ENCODE assay signal across 25 cellular contexts in the genomic region with DNA sequence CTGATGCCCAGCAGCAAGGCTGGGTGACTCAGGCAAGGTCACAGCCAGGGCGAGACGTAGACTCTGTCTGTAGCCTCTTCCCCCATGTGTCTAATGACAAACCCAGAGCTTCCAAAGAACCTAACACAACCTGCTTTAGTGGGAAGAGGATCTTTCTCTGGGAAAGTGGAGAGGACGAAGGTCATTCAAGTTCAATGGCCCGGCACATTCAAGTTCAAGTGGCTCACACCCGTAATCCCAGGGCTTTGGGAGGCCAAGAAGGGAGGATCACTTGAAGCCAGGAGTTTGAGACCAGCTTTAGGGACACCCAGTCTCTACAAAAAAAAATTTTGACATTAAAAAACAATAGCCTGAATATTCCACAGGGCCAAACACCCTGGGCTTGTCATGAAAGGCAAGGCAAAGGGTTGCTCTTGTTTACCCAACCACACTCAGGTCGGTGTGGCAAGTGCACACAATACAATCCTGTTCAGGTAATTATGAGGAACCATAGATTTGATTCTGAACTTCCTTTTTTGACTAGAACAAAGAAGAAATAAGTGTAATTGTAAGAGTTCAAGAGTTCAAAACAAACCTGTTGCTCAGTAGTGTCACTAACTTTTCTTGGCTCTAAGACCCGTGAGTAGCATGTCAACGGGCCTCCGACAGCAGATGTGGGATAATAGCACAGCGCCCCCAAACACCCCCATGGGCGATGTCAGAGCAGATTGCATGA. TPM values are rescaled to one million over a fixed set of nuclear protein-coding genes. Genes with fewer than 3 reads are reported as not detected.
DNase-seq lines count a peak whose midpoint lies in the region; ATAC-seq, FAIRE-seq and TF ChIP-seq lines count a peak whose summit lies in the region.
"Had no signal": no experiment of that assay in that cellular context is flagged by ENCODE, and none has a peak within 500 bp of the region (broad histone marks: within the 10 kb centered on the region; RNA-seq: fewer than 3 reads in every experiment).

No MANE protein-coding gene starts in this region.

- no peak for TF ChIP-seq EP300 in A549 (IDR thresholded peaks at IDR 0.05)
- TF ChIP-seq EP300 in stomach (IDR thresholded peaks at IDR 0.05): no peak

- ATAC-seq in A549: peak in 1 of 2 experiments; percentile 64; a peak in 2 of 6 replicates
- ATAC-seq in SK-N-SH treated with all-trans-retinoic acid at 6 μM for 48 hours: 0 out of 3 replicates have a peak, but pooled peaks have one; percentile 31
- no peak for ATAC-seq in HG03135 (IDR thresholded peaks at IDR 0.05; ENCODE audit: unreplicated experiment)
- ATAC-seq in psoas muscle: no peak
- ATAC-seq: GM23338, natural killer cell, sciatic nerve had no signal

- WGBS in A549 (ENCODE audit: missing lambda C conversion rate): 75% methylated on average over 11 of the region's 11 CpGs
- 85 to 89% (median 87%) methylated on average over 11 of the region's 11 CpGs for WGBS in stomach, 5 donors
- 84 to 86% (median 85%) methylated on average over 11 of the region's 11 CpGs for WGBS in psoas muscle, 3 donors

- H3K4me2 ChIP-seq in A549: peak overlapping the region; percentile 26; the same call in 1 of the 3 replicates
- H3K4me2 ChIP-seq: GM23338 had no signal

- CTCF ChIA-PET in A549 (lab: Yijun Ruan, JAX): no interaction called here

- FAIRE-seq in A549 (lab: Jason Lieb, UNC) (no peak), GM18507 (lab: Jason Lieb, UNC) (peak; percentile 15)
- FAIRE-seq: frontal cortex had no signal

- intact Hi-C loops in stomach (cut with DNase I; ENCODE audit: low total_unique reads) (no loop called here), psoas muscle (cut with DNase I) (loop anchor here in 1 of 2 donors (10.0 kb wide), 1 partner anchor 1444 kb away; no protein-coding TSS in a partner anchor)

- H3K27me3 ChIP-seq in stomach (no peaks in the 10 kb centered on the region), psoas muscle (ENCODE audit: insufficient read depth in 3 of 3, low read length in 2 of 3) (no peaks in the 10 kb centered on the region), Peyer's patch (no peaks in the 10 kb centered on the region)
- H3K27me3 ChIP-seq: suprapubic skin had no signal

- POLR2A ChIA-PET in A549 (lab: Yijun Ruan, JAX): no interaction called here

- TF ChIP-seq RAD21 in A549 (conservative IDR thresholded peaks at IDR 0.05 in 1 of 2, IDR thresholded peaks at IDR 0.05 in 1 of 2): no peak

- DNase-seq in A549 (ENCODE audit: low read depth in 1 of 2, low spot score in 1 of 2): peak in 1 of 2 experiments; percentile 38
- no peak for DNase-seq in GM18507 (ENCODE audit: extremely low spot score, insufficient read length, low read depth)
- DNase-seq in kidney tubule cell (ENCODE audit: low spot score): peak; percentile 23
- no peak for DNase-seq in stomach
- DNase-seq in psoas muscle: no peak
- no peak for DNase-seq in Peyer's patch
- DNase-seq: activated CD4-positive, alpha-beta T cell treated with anti-CD3 and anti-CD28 coated beads, Interleukin-2, amount 50 U/mL, for 48 hours; caudate nucleus; CD4-positive, CD25-positive, alpha-beta regulatory T cell; dorsolateral prefrontal cortex; GDM1; hippocampal formation; islet precursor cell; natural killer cell; NCI-H1105; NCI-H524; SIG-M5 had no signal

- H3K36me3 ChIP-seq in stomach (no peaks in the 10 kb centered on the region), psoas muscle (ENCODE audit: insufficient read depth in 1 of 2, low read depth in 1 of 2) (no peaks in the 10 kb centered on the region), Peyer's patch (no peaks in the 10 kb centered on the region)
- H3K36me3 ChIP-seq: suprapubic skin had no signal

- H3K9me3 ChIP-seq in A549 (no peaks in the 10 kb centered on the region), stomach (no peaks in the 10 kb centered on the region), psoas muscle (no peaks in the 10 kb centered on the region), Peyer's patch (no peaks in the 10 kb centered on the region)
- H3K9me3 ChIP-seq: suprapubic skin had no signal

- H3K27ac ChIP-seq in A549 (peak overlapping the region; percentile 34 to 59; a peak in 4 of 6 replicates), stomach (no peak overlapping the region), psoas muscle (no peak overlapping the region), Peyer's patch (no peak overlapping the region)
- H3K27ac ChIP-seq: dorsolateral prefrontal cortex, parathyroid adenoma, suprapubic skin, VCaP had no signal

- TF ChIP-seq POLR2A in A549 (IDR thresholded peaks at IDR 0.05; ENCODE audit: low read length) (no peak), stomach (IDR thresholded peaks at IDR 0.05) (no peak), Peyer's patch (IDR thresholded peaks at IDR 0.05) (no peak)

- TF ChIP-seq CTCF in A549 (IDR thresholded peaks at IDR 0.05): no peak
- no peak for TF ChIP-seq CTCF in stomach (IDR thresholded peaks at IDR 0.05)
- TF ChIP-seq CTCF in psoas muscle (IDR thresholded peaks at IDR 0.05): no peak
- no peak for TF ChIP-seq CTCF in Peyer's patch (IDR thresholded peaks at IDR 0.05)

- H3K4me3 ChIP-seq in A549 (no peak overlapping the region), stomach (no peak overlapping the region), psoas muscle (no peak overlapping the region), Peyer's patch (no peak overlapping the region)
- H3K4me3 ChIP-seq: dorsolateral prefrontal cortex, GM23338, suprapubic skin had no signal

- H3K4me1 ChIP-seq in A549 (peaks cover 28% of the 10 kb centered on the region), stomach (peaks cover 4 to 24% (median 9%) of the 10 kb centered on the region in 4 donors), psoas muscle (no peaks in the 10 kb centered on the region), Peyer's patch (peaks cover 0 to 7% (median 0%) of the 10 kb centered on the region in 4 donors)
- H3K4me1 ChIP-seq: parathyroid adenoma, suprapubic skin had no signal

TF ChIP-seq in A549, 52 proteins besides CTCF, POLR2A, EP300 and RAD21 (continues in another document):
- TF ChIP-seq POLR2AphosphoS2 (conservative IDR thresholded peaks at IDR 0.05; ENCODE audit: low read length) (no peak), CBX8 (IDR thresholded peaks at IDR 0.05) (no peak), RCOR1 (IDR thresholded peaks at IDR 0.05; ENCODE audit: low read depth, low read length) (no peak), ZNF302 (CRISPR knock-in tag; IDR thresholded peaks at IDR 0.05) (no peak), CEBPB (IDR thresholded peaks at IDR 0.05) (no peak), ZFP36 (IDR thresholded peaks at IDR 0.05; ENCODE audit: borderline replicate concordance, partially characterized antibody) (no peak), BHLHE40 (IDR thresholded peaks at IDR 0.05; ENCODE audit: low read depth, low read length) (no peak), TP53 (CRISPR knock-in tag; IDR thresholded peaks at IDR 0.05) (no peak), HEYL (CRISPR knock-in tag; IDR thresholded peaks at IDR 0.05) (no peak)
- TF ChIP-seq, protein P1, sequence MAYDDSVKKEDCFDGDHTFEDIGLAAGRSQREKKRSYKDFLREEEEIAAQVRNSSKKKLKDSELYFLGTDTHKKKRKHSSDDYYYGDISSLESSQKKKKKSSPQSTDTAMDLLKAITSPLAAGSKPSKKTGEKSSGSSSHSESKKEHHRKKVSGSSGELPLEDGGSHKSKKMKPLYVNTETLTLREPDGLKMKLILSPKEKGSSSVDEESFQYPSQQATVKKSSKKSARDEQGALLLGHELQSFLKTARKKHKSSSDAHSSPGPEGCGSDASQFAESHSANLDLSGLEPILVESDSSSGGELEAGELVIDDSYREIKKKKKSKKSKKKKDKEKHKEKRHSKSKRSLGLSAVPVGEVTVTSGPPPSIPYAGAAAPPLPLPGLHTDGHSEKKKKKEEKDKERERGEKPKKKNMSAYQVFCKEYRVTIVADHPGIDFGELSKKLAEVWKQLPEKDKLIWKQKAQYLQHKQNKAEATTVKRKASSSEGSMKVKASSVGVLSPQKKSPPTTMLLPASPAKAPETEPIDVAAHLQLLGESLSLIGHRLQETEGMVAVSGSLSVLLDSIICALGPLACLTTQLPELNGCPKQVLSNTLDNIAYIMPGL (CRISPR knock-in tag; IDR thresholded peaks at IDR 0.05; ENCODE audit: borderline replicate concordance): no peak

TF ChIP-seq in SK-N-SH treated with all-trans-retinoic acid at 6 μM for 48 hours, 23 proteins besides CTCF, POLR2A, EP300 and RAD21 (continues in another document):
- no peak for TF ChIP-seq CSDC2 (CRISPR knock-in tag; IDR thresholded peaks at IDR 0.05)
- TF ChIP-seq ZNF70 (CRISPR knock-in tag; IDR thresholded peaks at IDR 0.05): no peak
- TF ChIP-seq SNAI2 (CRISPR knock-in tag; IDR thresholded peaks at IDR 0.05): no peak
- no peak for TF ChIP-seq ISL1 (CRISPR knock-in tag; IDR thresholded peaks at IDR 0.05)
- TF ChIP-seq TCF4 (CRISPR knock-in tag; IDR thresholded peaks at IDR 0.05; ENCODE audit: borderline replicate concordance): no peak
- TF ChIP-seq ZNF8 (CRISPR knock-in tag; IDR thresholded peaks at IDR 0.05): no peak
- TF ChIP-seq ESRRG (CRISPR knock-in tag; IDR thresholded peaks at IDR 0.05): no peak
- TF ChIP-seq, protein P2, sequence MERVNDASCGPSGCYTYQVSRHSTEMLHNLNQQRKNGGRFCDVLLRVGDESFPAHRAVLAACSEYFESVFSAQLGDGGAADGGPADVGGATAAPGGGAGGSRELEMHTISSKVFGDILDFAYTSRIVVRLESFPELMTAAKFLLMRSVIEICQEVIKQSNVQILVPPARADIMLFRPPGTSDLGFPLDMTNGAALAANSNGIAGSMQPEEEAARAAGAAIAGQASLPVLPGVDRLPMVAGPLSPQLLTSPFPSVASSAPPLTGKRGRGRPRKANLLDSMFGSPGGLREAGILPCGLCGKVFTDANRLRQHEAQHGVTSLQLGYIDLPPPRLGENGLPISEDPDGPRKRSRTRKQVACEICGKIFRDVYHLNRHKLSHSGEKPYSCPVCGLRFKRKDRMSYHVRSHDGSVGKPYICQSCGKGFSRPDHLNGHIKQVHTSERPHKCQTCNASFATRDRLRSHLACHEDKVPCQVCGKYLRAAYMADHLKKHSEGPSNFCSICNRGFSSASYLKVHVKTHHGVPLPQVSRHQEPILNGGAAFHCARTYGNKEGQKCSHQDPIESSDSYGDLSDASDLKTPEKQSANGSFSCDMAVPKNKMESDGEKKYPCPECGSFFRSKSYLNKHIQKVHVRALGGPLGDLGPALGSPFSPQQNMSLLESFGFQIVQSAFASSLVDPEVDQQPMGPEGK (CRISPR knock-in tag; IDR thresholded peaks at IDR 0.05; ENCODE audit: borderline replicate concordance): no peak
- TF ChIP-seq ZFP30 (CRISPR knock-in tag; IDR thresholded peaks at IDR 0.05): no peak

RNA-seq across cellular contexts. Expression of a gene that starts 53.9 kb away (rescaled TPM):
- polyA plus RNA-seq in A549 (2011; rRNA removed) (71.5 and 86.8 TPM in 2 replicates), A549 (2017; fragmentation: RNase III; extraction: RNeasy Plus Mini Kit Qiagen cat#74134 plus additional on column Dnase treatment) (30.5 to 31.9 TPM (median 30.6 TPM) in 3 replicates), stomach (10 to 100 TPM; 25.9 to 57.0 (median 31.4) TPM), psoas muscle (100 to 1,000 TPM in 2 of 3 donors, 10 to 100 TPM in 1; 94.1 to 138 (median 109) TPM)
- 67.2 and 78.1 TPM in 2 replicates for polyA plus RNA-seq in A549 (2012; cell fraction: cytosol; rRNA removed)
- 193 and 204 TPM in 2 replicates for polyA plus RNA-seq in A549 (2012; cell fraction: nucleus; rRNA removed)
- polyA minus RNA-seq in A549 (2011; rRNA and poly(A)+ RNA removed): 384 and 462 TPM in 2 replicates
- total RNA-seq in stomach (100 to 1,000 TPM in 4 of 5 donors, 10 to 100 TPM in 1; 78.2 to 187 (median 119) TPM), psoas muscle (100 to 1,000 TPM in 3 of 4 donors, 10 to 100 TPM in 1; 30.4 to 296 (median 173) TPM), Peyer's patch (100 to 1,000 TPM in 3 of 4 donors, 10 to 100 TPM in 1; 92.5 to 180 (median 145) TPM)

Comparison
In these comparisons a context has a peak if more than half of its experiments do, and no peak if none do; other contexts are left out.
1. H3K27ac ChIP-seq: peak in A549 (2 of 2); none in stomach (0 of 5), psoas muscle (single experiment) and Peyer's patch (0 of 4).